In the genomic region with DNA sequence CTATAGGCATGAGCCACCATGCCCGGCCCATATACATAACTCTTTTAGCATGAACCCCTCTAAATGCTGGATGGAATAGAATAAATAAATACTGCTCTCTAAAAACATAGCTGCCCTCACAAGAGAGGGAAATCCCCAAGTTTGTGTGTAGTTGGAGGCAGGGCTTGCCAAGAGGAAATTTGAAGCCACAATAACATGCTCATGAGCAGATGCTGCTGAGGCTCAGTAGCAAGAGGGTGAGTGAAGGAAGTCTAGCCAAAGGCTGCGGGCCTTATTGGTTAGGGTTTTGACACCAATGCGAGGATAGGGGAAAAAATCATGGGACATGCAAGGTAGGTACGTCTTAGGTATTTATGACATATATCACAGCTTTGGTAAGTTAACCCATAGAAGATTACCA, we compare ENCODE assay signal across 8 cellular contexts. TPM values are rescaled to one million over a fixed set of nuclear protein-coding genes. Genes with fewer than 3 reads are reported as not detected.
DNase-seq lines count a peak whose midpoint lies in the region; ATAC-seq lines count a peak whose summit lies in the region.

No MANE protein-coding gene starts in this region.

- peak overlapping the region; percentile 98 for H3K27ac Mint-ChIP-seq in activated CD4-positive, alpha-beta T cell treated with anti-CD3 and anti-CD28 coated beads for 36 hours

- H3K9me3 Mint-ChIP-seq in activated CD4-positive, alpha-beta T cell treated with anti-CD3 and anti-CD28 coated beads for 36 hours (ENCODE audit: low read depth), result no peaks in the 10 kb centered on the region

- POLR2A ChIA-PET in activated CD4-positive, alpha-beta T cell treated with anti-CD3 and anti-CD28 coated beads for 36 hours (lab: Charles Lee), result interaction anchor here (1.3 kb wide), 1 partner anchor 17 kb away, joined by 5 read pairs; the partner anchor contains the start of gene TPK1

- peaks cover 26% of the 10 kb centered on the region for H3K36me3 Mint-ChIP-seq in activated CD4-positive, alpha-beta T cell treated with anti-CD3 and anti-CD28 coated beads for 36 hours (ENCODE audit: low read depth)

- peaks cover 78% of the 10 kb centered on the region for H3K4me1 Mint-ChIP-seq in activated CD4-positive, alpha-beta T cell treated with anti-CD3 and anti-CD28 coated beads for 36 hours

- DNase-seq in activated CD4-positive, alpha-beta T cell treated with anti-CD3 and anti-CD28 coated beads for 36 hours, result peak; percentile 60
- DNase-seq in iris pigment epithelial cell (ENCODE audit: low read depth), result peak; percentile 87
- DNase-seq in left lobe of liver (ENCODE audit: low spot score), result no peak
- DNase-seq in NCI-H446 treated with DMSO at 0.1 percent for 48 hours (lab: John Stamatoyannopoulos, UW), result no peak
- no peak for DNase-seq in amygdala (lab: John Stamatoyannopoulos, UW)
- no peak for DNase-seq in foreskin melanocyte

- H3K27me3 Mint-ChIP-seq in activated CD4-positive, alpha-beta T cell treated with anti-CD3 and anti-CD28 coated beads for 36 hours, result no peaks in the 10 kb centered on the region

- peak; percentile 43 for ATAC-seq in GM18520 (IDR thresholded peaks at IDR 0.05; ENCODE audit: unreplicated experiment)
- peak; percentile 69 for ATAC-seq in HG02763 (IDR thresholded peaks at IDR 0.05; ENCODE audit: unreplicated experiment)
- ATAC-seq in activated CD4-positive, alpha-beta T cell treated with anti-CD3 and anti-CD28 coated beads for 36 hours, result peak; percentile 61
- ATAC-seq in left lobe of liver, result no peak

- peak overlapping the region; percentile 16 for H3K4me3 Mint-ChIP-seq in activated CD4-positive, alpha-beta T cell treated with anti-CD3 and anti-CD28 coated beads for 36 hours

- CTCF ChIA-PET in activated CD4-positive, alpha-beta T cell treated with anti-CD3 and anti-CD28 coated beads for 36 hours (lab: Charles Lee), result interaction anchor here (0.9 to 1.5 kb wide), 3 partner anchors 13 to 25 kb away, joined by 3 to 6 read pairs (median 5); no protein-coding TSS in a partner anchor

- intact Hi-C loops in activated CD4-positive, alpha-beta T cell treated with anti-CD3 and anti-CD28 coated beads for 36 hours (cut with DNase I, micrococcal nuclease), result no loop called here

RNA-seq across cellular contexts. Expression of gene TPK1, which starts 17.3 kb away (rescaled TPM):
- total RNA-seq in activated CD4-positive, alpha-beta T cell treated with anti-CD3 and anti-CD28 coated beads for 36 hours, result 10 to 100 TPM; 16.5 to 16.6 TPM
- 3.7 TPM for total RNA-seq in left lobe of liver

Comparison
In these comparisons a context has a peak if more than half of its experiments do, and no peak if none do; other contexts are left out.
1. DNase-seq: peak in activated CD4-positive, alpha-beta T cell treated with anti-CD3 and anti-CD28 coated beads for 36 hours (single experiment) and iris pigment epithelial cell (single experiment); none in left lobe of liver (single experiment), NCI-H446 treated with DMSO at 0.1 percent for 48 hours (single experiment), amygdala (0 of 56) and foreskin melanocyte (single experiment).